8 cellular contexts compared by ENCODE assay signal in the genomic region with DNA sequence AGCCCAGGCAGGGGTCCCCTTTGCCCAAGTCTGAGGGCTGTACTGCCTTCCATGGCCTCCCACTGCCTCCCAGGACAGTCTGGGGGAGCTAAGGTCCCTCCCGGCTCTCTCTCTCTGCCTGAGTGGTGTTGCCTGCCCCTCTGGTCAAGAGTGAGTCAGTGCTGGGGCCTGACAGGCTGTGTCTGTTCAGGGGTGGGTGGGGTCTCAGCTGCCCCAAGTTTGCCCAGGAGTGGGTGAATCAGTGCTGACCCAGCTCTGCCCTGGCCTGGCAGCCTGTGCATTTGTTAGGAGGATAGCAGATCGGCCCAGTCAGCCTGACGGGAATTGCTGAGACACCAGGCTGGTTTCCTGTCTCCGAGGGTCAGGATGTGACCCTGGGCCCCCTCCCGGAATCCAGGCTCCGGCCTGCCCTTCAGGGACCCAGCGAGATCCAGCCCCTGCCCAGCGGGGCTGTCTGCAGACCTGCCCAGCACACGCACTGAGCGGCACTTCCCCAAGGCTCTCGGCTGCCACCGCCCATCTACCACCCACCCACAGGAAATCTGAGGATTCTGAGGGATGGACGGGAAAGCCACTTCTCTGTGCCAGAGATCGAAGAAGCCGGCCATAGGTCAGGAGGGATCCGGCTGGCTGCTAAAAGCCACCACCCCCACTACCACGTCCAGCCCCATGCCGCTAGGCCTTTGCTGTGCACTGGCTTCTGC. TPM values are rescaled to one million over a fixed set of nuclear protein-coding genes. Genes with fewer than 3 reads are reported as not detected.
A peak's percentile ranks its signal among the peaks of the same experiment; 100 is the strongest.
DNase-seq lines count a peak whose midpoint lies in the region; ATAC-seq and TF ChIP-seq lines count a peak whose summit lies in the region.

No MANE protein-coding gene starts in this region.

- ATAC-seq in HG03520 (IDR thresholded peaks at IDR 0.05; ENCODE audit: unreplicated experiment) (no peak), HG03565 (IDR thresholded peaks at IDR 0.05; ENCODE audit: unreplicated experiment) (no peak)

- H3K27ac ChIP-seq in left ventricle myocardium inferior (replicated peaks) = peak overlapping the region; percentile 97

- peak; percentile 97 for DNase-seq in EH (ENCODE audit: low read depth)
- peak; percentile 80 for DNase-seq in amniotic stem cell (lab: John Stamatoyannopoulos, UW)
- DNase-seq in left ventricle myocardium inferior = peak; percentile 71
- peak; percentile 35 for DNase-seq in retinal pigment epithelial cell (ENCODE audit: low read depth)
- no peak for DNase-seq in HAP-1 (ENCODE audit: low spot score in 2 of 2)
- no peak for DNase-seq in NCI-H1694 (lab: John Stamatoyannopoulos, UW)

- in situ Hi-C loops in HAP-1 (cut with MboI; ENCODE audit: low sequenced_read_pairs) = no loop called here

- no peaks in the 10 kb centered on the region for H3K9me3 ChIP-seq in left ventricle myocardium inferior (replicated peaks)
- no peaks in the 10 kb centered on the region for H3K9me3 ChIP-seq in HAP-1

- no peaks in the 10 kb centered on the region for H3K27me3 ChIP-seq in left ventricle myocardium inferior (ENCODE audit: low read depth)
- H3K27me3 ChIP-seq in HAP-1 (ENCODE audit: low read depth) = no peaks in the 10 kb centered on the region

- peaks cover 99% of the 10 kb centered on the region for H3K4me1 ChIP-seq in left ventricle myocardium inferior
- H3K4me1 ChIP-seq in HAP-1 = no peaks in the 10 kb centered on the region

- peak overlapping the region; percentile 49 for H3K4me3 ChIP-seq in left ventricle myocardium inferior
- H3K4me3 ChIP-seq in retinal pigment epithelial cell (ENCODE audit: low read length) = no peak overlapping the region
- H3K4me3 ChIP-seq in HAP-1 = no peak overlapping the region

- peaks cover 34% of the 10 kb centered on the region for H3K36me3 ChIP-seq in left ventricle myocardium inferior
- H3K36me3 ChIP-seq in HAP-1 (replicated peaks) = no peaks in the 10 kb centered on the region

- intact Hi-C loops in left ventricle myocardium inferior (cut with micrococcal nuclease) = no loop called here

- no peak for TF ChIP-seq CTCF in left ventricle myocardium inferior (IDR thresholded peaks at IDR 0.05; ENCODE audit: borderline replicate concordance)
- no peak for TF ChIP-seq CTCF in retinal pigment epithelial cell (conservative IDR thresholded peaks at IDR 0.05; ENCODE audit: low read depth, low read length)

RNA-seq across cellular contexts. Expression of gene ENG, which starts 15.9 kb away (rescaled TPM):
- 139 TPM for total RNA-seq in left ventricle myocardium inferior

RNA-seq across cellular contexts. Expression of gene FPGS, which starts 35.8 kb away (rescaled TPM):
- total RNA-seq in left ventricle myocardium inferior = 38.0 TPM

RNA-seq across cellular contexts. Expression of gene AK1, which starts 38.9 kb away (rescaled TPM):
- total RNA-seq in left ventricle myocardium inferior = 844 TPM

RNA-seq across cellular contexts. Expression of gene CDK9, which starts 52.7 kb away (rescaled TPM):
- total RNA-seq in left ventricle myocardium inferior = 46.4 TPM

Comparison
In these comparisons a context has a peak if more than half of its experiments do, and no peak if none do; other contexts are left out.
1. DNase-seq: peak in EH (single experiment), amniotic stem cell (single experiment), left ventricle myocardium inferior (single experiment) and retinal pigment epithelial cell (single experiment); none in HAP-1 (0 of 2) and NCI-H1694 (single experiment).